ENCODE assay signal across 1 cellular context in genomic region chr3:190860531-190860930, GRCh38.
TF ChIP-seq lines count a peak whose summit lies in the region.

No MANE protein-coding gene starts in this region.

TF ChIP-seq in GM23338, 12 proteins besides CTCF, POLR2A, EP300 and RAD21 (continued from another document):
- TF ChIP-seq, protein P1, sequence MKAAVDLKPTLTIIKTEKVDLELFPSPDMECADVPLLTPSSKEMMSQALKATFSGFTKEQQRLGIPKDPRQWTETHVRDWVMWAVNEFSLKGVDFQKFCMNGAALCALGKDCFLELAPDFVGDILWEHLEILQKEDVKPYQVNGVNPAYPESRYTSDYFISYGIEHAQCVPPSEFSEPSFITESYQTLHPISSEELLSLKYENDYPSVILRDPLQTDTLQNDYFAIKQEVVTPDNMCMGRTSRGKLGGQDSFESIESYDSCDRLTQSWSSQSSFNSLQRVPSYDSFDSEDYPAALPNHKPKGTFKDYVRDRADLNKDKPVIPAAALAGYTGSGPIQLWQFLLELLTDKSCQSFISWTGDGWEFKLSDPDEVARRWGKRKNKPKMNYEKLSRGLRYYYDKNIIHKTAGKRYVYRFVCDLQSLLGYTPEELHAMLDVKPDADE (IDR thresholded peaks at IDR 0.05) = no peak
- TF ChIP-seq STAT1 (IDR thresholded peaks at IDR 0.05; ENCODE audit: unreplicated experiment) (no peak), ZNF462 (CRISPR knock-in tag; IDR thresholded peaks at IDR 0.05) (no peak), ZNF331 (CRISPR knock-in tag; IDR thresholded peaks at IDR 0.05; ENCODE audit: low read depth) (no peak)
